ENCODE assay signal across 21 cellular contexts in genomic region chr18:37065221-37065620, GRCh38.
"Had no signal": no experiment of that assay in that cellular context is flagged by ENCODE, and none has a peak within 500 bp of the region (broad histone marks: within the 10 kb centered on the region; RNA-seq: fewer than 3 reads in every experiment).

No MANE protein-coding gene starts in this region.

- H3K27ac ChIP-seq: epithelial cell of prostate, gastrocnemius medialis, neural progenitor cell, psoas muscle, sigmoid colon, thyroid gland, vagina had no signal

- ATAC-seq: esophagus mucosa; gastrocnemius medialis; left lobe of liver; naive thymus-derived CD4-positive, alpha-beta T cell; psoas muscle; right cardiac atrium; stimulated activated naive B cell treated with anti-CD40 and anti-IgM and Interleukin-4, amounts not matched to agents 10 μg/mL and 1 μg/mL and 100 μg/mL, for 72 hours had no signal

- FAIRE-seq: kidney had no signal

- H3K27me3 ChIP-seq: dorsolateral prefrontal cortex, gastrocnemius medialis, neural progenitor cell, sigmoid colon, thyroid gland, vagina had no signal

- H3K4me1 ChIP-seq: gastrocnemius medialis, neural progenitor cell, psoas muscle, thyroid gland, vagina had no signal

- H3K36me3 ChIP-seq: gastrocnemius medialis, neural progenitor cell, thyroid gland had no signal

- H3K4me3 ChIP-seq: dorsolateral prefrontal cortex, gastrocnemius medialis, lung, neural progenitor cell, psoas muscle, sigmoid colon, thyroid gland, vagina had no signal

- H3K9me3 ChIP-seq: gastrocnemius medialis, psoas muscle, sigmoid colon, thyroid gland, vagina had no signal

- DNase-seq: dorsolateral prefrontal cortex; effector CD4-positive, alpha-beta T cell; foreskin fibroblast; gastrocnemius medialis; head of caudate nucleus; kidney; mesenchymal stem cell; naive thymus-derived CD4-positive, alpha-beta T cell; psoas muscle; right cardiac atrium; sigmoid colon; stimulated activated CD4-positive, alpha-beta T cell treated with anti-CD3 and anti-CD28 coated beads, Interleukin-2, amount 100 ng/mL, for 24 hours; stimulated activated naive B cell treated with anti-CD40 and anti-IgM and Interleukin-4, amounts not matched to agents 10 μg/mL and 1 μg/mL and 100 μg/mL, for 72 hours; thyroid gland; trophoblast cell had no signal
